Comparison of ENCODE assay signal across 8 cellular contexts in the genomic region with DNA sequence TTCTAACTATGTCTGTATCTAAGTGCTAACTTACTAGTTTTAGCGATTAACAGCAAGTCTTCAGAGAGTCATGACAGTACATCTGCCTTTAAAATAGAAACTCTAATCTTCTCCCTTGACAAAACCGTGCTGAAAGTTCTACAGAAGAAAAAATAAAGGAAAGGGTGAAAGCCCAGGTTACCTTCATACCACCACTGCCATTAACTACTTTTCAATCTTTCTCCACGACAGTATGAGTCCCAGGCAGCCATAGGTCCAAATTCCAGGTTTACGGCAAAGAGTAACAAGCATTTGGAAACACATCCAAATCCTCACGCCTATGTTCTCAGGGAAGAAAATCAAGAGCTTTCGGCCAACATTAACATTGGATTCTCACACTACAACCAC. TPM values are rescaled to one million over a fixed set of nuclear protein-coding genes. Genes with fewer than 3 reads are reported as not detected.
DNase-seq lines count a peak whose midpoint lies in the region; ATAC-seq and TF ChIP-seq lines count a peak whose summit lies in the region.

No MANE protein-coding gene starts in this region.

- DNase-seq in SIG-M5 treated with dmso at 0.1 percent for 504 hours (lab: John Stamatoyannopoulos, UW; ENCODE audit: unreplicated experiment) (peak; percentile 16), SIG-M5 (lab: John Stamatoyannopoulos, UW) (no peak), suprapubic skin (ENCODE audit: low spot score in 2 of 2) (no peak), HCEC 1CT (no peak)
- no peak for DNase-seq in activated CD8-positive, alpha-beta T cell treated with anti-CD3 and anti-CD28 coated beads for 36 hours
- no peak for DNase-seq in NK-92 treated with Interleukin-12 subunit alpha and Interleukin-12 subunit beta, amount 100 ng/mL, for 24 hours (lab: John Stamatoyannopoulos, UW)

- H3K9ac ChIP-seq in iPS-20b (ENCODE audit: low read depth, low read length), result peak overlapping the region; percentile 96

- H3K27ac ChIP-seq in iPS-20b (ENCODE audit: low read length), result peak overlapping the region; percentile 93
- peak overlapping the region; percentile 91 for H3K27ac ChIP-seq in suprapubic skin

- intact Hi-C loops in activated CD8-positive, alpha-beta T cell treated with anti-CD3 and anti-CD28 coated beads for 36 hours (cut with micrococcal nuclease), result no loop called here

- H3K4me3 ChIP-seq in iPS-20b (ENCODE audit: low read length) (peak overlapping the region; percentile 95), suprapubic skin (peak overlapping the region; percentile 64)

- peaks cover 17% of the 10 kb centered on the region for H3K36me3 Mint-ChIP-seq in activated CD8-positive, alpha-beta T cell treated with anti-CD3 and anti-CD28 coated beads for 36 hours (ENCODE audit: low read depth)

- TF ChIP-seq EP300 in suprapubic skin (IDR thresholded peaks at IDR 0.05), result no peak

- peaks cover 12% of the 10 kb centered on the region for H3K4me1 Mint-ChIP-seq in activated CD8-positive, alpha-beta T cell treated with anti-CD3 and anti-CD28 coated beads for 36 hours (ENCODE audit: low read depth)

- TF ChIP-seq POLR2A in suprapubic skin (IDR thresholded peaks at IDR 0.05), result no peak

- peak overlapping the region; percentile 90 for H3K4me3 Mint-ChIP-seq in activated CD8-positive, alpha-beta T cell treated with anti-CD3 and anti-CD28 coated beads for 36 hours

- CTCF ChIA-PET in activated CD8-positive, alpha-beta T cell treated with anti-CD3 and anti-CD28 coated beads for 36 hours (lab: Charles Lee), result no interaction called here

- H3K27ac Mint-ChIP-seq in activated CD8-positive, alpha-beta T cell treated with anti-CD3 and anti-CD28 coated beads for 36 hours, result peak overlapping the region; percentile 100

- POLR2A ChIA-PET in activated CD8-positive, alpha-beta T cell treated with anti-CD3 and anti-CD28 coated beads for 36 hours (lab: Charles Lee), result interaction anchor here (0.9 to 1.7 kb wide), 4 partner anchors 12 to 323 kb away, joined by 3 to 8 read pairs (median 4); partner anchors contain the start of gene RLIM

- 37% methylated on average over 6 of the region's 6 CpGs for WGBS in suprapubic skin

- H3K4me1 ChIP-seq in iPS-20b (ENCODE audit: insufficient read depth, low read length) (peaks cover 9% of the 10 kb centered on the region; the same call in 1 of the 2 replicates), suprapubic skin (peaks cover 5% of the 10 kb centered on the region)

- H3K9me3 ChIP-seq in iPS-20b (ENCODE audit: insufficient read depth, low read depth, low read length), result no peaks in the 10 kb centered on the region
- no peaks in the 10 kb centered on the region for H3K9me3 ChIP-seq in suprapubic skin

- H3K27me3 Mint-ChIP-seq in activated CD8-positive, alpha-beta T cell treated with anti-CD3 and anti-CD28 coated beads for 36 hours, result no peaks in the 10 kb centered on the region

- ATAC-seq in activated CD8-positive, alpha-beta T cell treated with anti-CD3 and anti-CD28 coated beads for 36 hours, result no peak
- ATAC-seq in HG02798 (IDR thresholded peaks at IDR 0.05; ENCODE audit: poor library complexity, unreplicated experiment), result no peak

- H3K36me3 ChIP-seq in iPS-20b (ENCODE audit: insufficient read depth, low read depth, low read length) (peaks cover 24% of the 10 kb centered on the region), suprapubic skin (no peaks in the 10 kb centered on the region)

- H3K27me3 ChIP-seq in iPS-20b (ENCODE audit: insufficient read depth, low read length) (no peaks in the 10 kb centered on the region), suprapubic skin (no peaks in the 10 kb centered on the region)

- TF ChIP-seq CTCF in activated CD8-positive, alpha-beta T cell treated with anti-CD3 and anti-CD28 coated beads for 36 hours (IDR thresholded peaks at IDR 0.05), result no peak
- no peak for TF ChIP-seq CTCF in suprapubic skin (IDR thresholded peaks at IDR 0.05)

- H3K9me3 Mint-ChIP-seq in activated CD8-positive, alpha-beta T cell treated with anti-CD3 and anti-CD28 coated beads for 36 hours, result no peaks in the 10 kb centered on the region

RNA-seq across cellular contexts. Expression of gene ZCCHC13, which starts 12.4 kb away (rescaled TPM):
- total RNA-seq in activated CD8-positive, alpha-beta T cell treated with anti-CD3 and anti-CD28 coated beads for 36 hours, result not detected
- total RNA-seq in suprapubic skin, result not detected
